8 cellular contexts compared by ENCODE assay signal in the genomic region with DNA sequence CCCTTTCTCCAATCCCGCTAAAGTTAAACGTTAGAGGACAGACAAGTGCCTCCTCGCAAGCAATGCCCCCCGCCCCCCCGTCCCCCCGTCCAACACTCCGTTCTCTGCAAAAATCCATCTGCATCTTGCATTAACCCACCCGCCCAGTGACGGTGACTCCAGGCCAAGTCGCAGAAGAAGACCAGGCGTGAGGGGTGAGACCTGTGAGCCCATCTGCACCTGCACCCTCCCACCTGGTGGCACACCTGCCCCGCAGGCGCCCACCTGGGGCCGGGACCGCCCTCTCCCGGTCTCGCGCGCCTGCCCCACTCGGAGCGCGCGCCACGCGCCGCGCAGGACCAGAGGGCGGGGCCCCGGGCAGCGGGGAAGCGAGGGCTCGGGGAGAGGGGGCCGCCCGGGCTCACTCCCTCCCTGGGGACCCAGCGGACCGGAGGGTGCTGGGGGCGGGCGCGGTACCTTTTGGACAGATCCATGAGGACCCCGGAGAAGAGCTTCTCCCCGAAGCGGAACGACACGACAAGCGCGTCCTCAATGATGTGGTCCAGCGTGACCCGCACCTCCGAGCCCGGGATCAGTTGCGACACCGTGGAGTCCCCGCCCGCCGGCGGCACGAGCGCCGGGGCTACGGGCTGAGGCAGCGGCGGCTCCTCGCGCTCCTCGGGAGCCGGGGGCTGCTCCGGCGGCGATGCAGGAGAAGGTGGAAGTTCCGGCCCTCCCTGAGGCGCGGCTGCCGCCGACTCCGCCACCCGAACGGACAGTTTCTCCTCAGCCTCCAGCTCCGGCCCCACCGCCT. TPM values are rescaled to one million over a fixed set of nuclear protein-coding genes. Genes with fewer than 3 reads are reported as not detected.
DNase-seq lines count a peak whose midpoint lies in the region; ATAC-seq and TF ChIP-seq lines count a peak whose summit lies in the region.

No MANE protein-coding gene starts in this region.

- TF ChIP-seq POLR2A in gastroesophageal sphincter (IDR thresholded peaks at IDR 0.05) (no peak), thyroid gland (IDR thresholded peaks at IDR 0.05) (peak in 1 of 2 donors; percentile 26)

- no peaks in the 10 kb centered on the region for H3F3A ChIP-seq in OCI-LY1 (ENCODE audit: insufficient read depth, low read length)

- intact Hi-C loops in thyroid gland (cut with DNase I): no loop called here

- H3K4me2 ChIP-seq in OCI-LY1 (ENCODE audit: low read length) (peak overlapping the region; percentile 78), osteoblast (ENCODE audit: insufficient read depth, low read length) (peak overlapping the region; percentile 89)

- H2AFZ ChIP-seq in OCI-LY1 (ENCODE audit: low read length): 0 out of 2 replicates have a peak overlapping the region, but pooled peaks have one; percentile 52
- H2AFZ ChIP-seq in osteoblast (ENCODE audit: low read length): peak overlapping the region; percentile 88

- H3K27ac ChIP-seq in OCI-LY1 (ENCODE audit: low read depth, low read length, poor library complexity, severe bottlenecking) (peak overlapping the region; percentile 60), gastroesophageal sphincter (peak overlapping the region; percentile 95 to 100 (median 98)), osteoblast (ENCODE audit: low read depth, low read length) (peak overlapping the region; percentile 82), thyroid gland (peak overlapping the region; percentile 89 to 97 (median 96))

- no peak for TF ChIP-seq EP300 in gastroesophageal sphincter (IDR thresholded peaks at IDR 0.05)

- H3K9me2 ChIP-seq in OCI-LY1 (ENCODE audit: low read depth, low read length): no peaks in the 10 kb centered on the region

- H3K79me2 ChIP-seq in OCI-LY1 (ENCODE audit: insufficient read depth, low read length) (no peaks in the 10 kb centered on the region), osteoblast (ENCODE audit: insufficient read depth, low read length) (peaks cover 46% of the 10 kb centered on the region)

- H3K9ac ChIP-seq in OCI-LY1 (ENCODE audit: low read length): peak overlapping the region; percentile 98

- peaks cover 32% of the 10 kb centered on the region for H3K36me3 ChIP-seq in OCI-LY1 (ENCODE audit: insufficient read depth, low read length)
- H3K36me3 ChIP-seq in gastroesophageal sphincter: peaks cover 0 to 37% of the 10 kb centered on the region in 2 donors
- peaks cover 29% of the 10 kb centered on the region for H3K36me3 ChIP-seq in osteoblast (ENCODE audit: insufficient read depth, low read length)
- H3K36me3 ChIP-seq in thyroid gland: no peaks in the 10 kb centered on the region

- H3K4me3 ChIP-seq in OCI-LY1 (ENCODE audit: low read depth, low read length, poor library complexity, severe bottlenecking) (peak overlapping the region; percentile 94), gastroesophageal sphincter (peak overlapping the region; percentile 95 to 99), osteoblast (ENCODE audit: insufficient read depth, low read length) (peak overlapping the region; percentile 92), thyroid gland (replicated peaks in 1 of 3) (peak overlapping the region; percentile 89 to 98 (median 93))

- peaks cover 12% of the 10 kb centered on the region for H3K4me1 ChIP-seq in OCI-LY1 (ENCODE audit: insufficient read depth, low read length, severe bottlenecking)
- H3K4me1 ChIP-seq in gastroesophageal sphincter: peaks cover 0 to 29% (median 8%) of the 10 kb centered on the region in 3 donors
- peaks cover 5% of the 10 kb centered on the region for H3K4me1 ChIP-seq in osteoblast (ENCODE audit: insufficient read depth, low read length)
- peaks cover 5 to 7% of the 10 kb centered on the region in 2 donors for H3K4me1 ChIP-seq in thyroid gland

- H3K9me3 ChIP-seq in OCI-LY1 (ENCODE audit: low read length) (no peaks in the 10 kb centered on the region; the same call in 1 of the 2 replicates), gastroesophageal sphincter (no peaks in the 10 kb centered on the region), osteoblast (ENCODE audit: low read depth, low read length) (no peaks in the 10 kb centered on the region), thyroid gland (no peaks in the 10 kb centered on the region)

- peak; percentile 27 for ATAC-seq in HG03039 (IDR thresholded peaks at IDR 0.05; ENCODE audit: unreplicated experiment)
- ATAC-seq in gastroesophageal sphincter: peak; percentile 34

- WGBS in gastroesophageal sphincter (ENCODE audit: low coverage in 1 of 2), 2 donors: 0 to 3% methylated on average over 6 to 10 of the region's 79 CpGs
- 0 to 1% methylated on average over 10 to 15 of the region's 79 CpGs for WGBS in thyroid gland, 2 donors

- no peaks in the 10 kb centered on the region for H4K20me1 ChIP-seq in OCI-LY1 (ENCODE audit: insufficient read depth, low read length)
- H4K20me1 ChIP-seq in osteoblast (ENCODE audit: insufficient read depth, low read length): peaks cover 7% of the 10 kb centered on the region

- TF ChIP-seq CTCF in OCI-LY1 (IDR thresholded peaks at IDR 0.05; ENCODE audit: low read length) (0 out of 2 replicates have a peak, but pooled peaks have one; percentile 18), gastroesophageal sphincter (IDR thresholded peaks at IDR 0.05) (no peak), osteoblast (IDR thresholded peaks at IDR 0.05; ENCODE audit: extremely low read depth, low read depth, low read length) (no peak), thyroid gland (IDR thresholded peaks at IDR 0.05) (peak in 1 of 6 experiments; percentile 22)

- peak; percentile 34 to 38 for DNase-seq in NOMO-1 (lab: John Stamatoyannopoulos, UW; ENCODE audit: unreplicated experiment in 2 of 2)
- no peak for DNase-seq in NOMO-1 treated with dmso at 0.1 percent for 144 hours (lab: John Stamatoyannopoulos, UW; ENCODE audit: unreplicated experiment)
- peak; percentile 49 for DNase-seq in activated effector memory CD4-positive, alpha-beta T cell treated with Interleukin-2 at 50 U/mL for 16 hours
- peak; percentile 92 for DNase-seq in osteoblast (ENCODE audit: insufficient read length, low spot score, missing footprints)
- DNase-seq in thyroid gland: peak; percentile 58 to 60

- H3K27me3 ChIP-seq in OCI-LY1 (ENCODE audit: insufficient read depth, low read length): no peaks in the 10 kb centered on the region
- no peaks in the 10 kb centered on the region for H3K27me3 ChIP-seq in gastroesophageal sphincter
- H3K27me3 ChIP-seq in osteoblast (ENCODE audit: insufficient read depth, low read length): no peaks in the 10 kb centered on the region
- no peaks in the 10 kb centered on the region for H3K27me3 ChIP-seq in thyroid gland

RNA-seq across cellular contexts. Expression of gene PWWP2A, which starts 0.7 kb away (rescaled TPM):
- 10 to 100 TPM; 18.3 to 34.7 (median 28.8) TPM for total RNA-seq in gastroesophageal sphincter
- total RNA-seq in osteoblast: 23.6 and 26.8 TPM in 2 replicates
- total RNA-seq in thyroid gland: 10 to 100 TPM; 28.9 to 57.3 (median 38.2) TPM
